ENCODE assay signal across 1 cellular context in genomic region chr4:24477919-24478318, GRCh38.
TF ChIP-seq lines count a peak whose summit lies in the region.

No MANE protein-coding gene starts in this region.

TF ChIP-seq in H1, 55 proteins besides CTCF, POLR2A, EP300 and RAD21:
- TF ChIP-seq RXRA (IDR thresholded peaks at IDR 0.05; ENCODE audit: insufficient read depth, low read depth, low read length), result no peak
- no peak for TF ChIP-seq KDM4A (IDR thresholded peaks at IDR 0.05; ENCODE audit: low read depth, low read length, severe bottlenecking)
- no peak for TF ChIP-seq CTBP2 (IDR thresholded peaks at IDR 0.05; ENCODE audit: borderline replicate concordance, insufficient read depth, insufficient read length, low read length)
- TF ChIP-seq BACH1 (IDR thresholded peaks at IDR 0.05; ENCODE audit: low read length), result no peak
- no peak for TF ChIP-seq RNF2 (IDR thresholded peaks at IDR 0.05; ENCODE audit: borderline replicate concordance, low read depth, low read length, missing control alignments, poor library complexity, severe bottlenecking)
- no peak for TF ChIP-seq JUND (IDR thresholded peaks at IDR 0.05; ENCODE audit: low read length)
- no peak for TF ChIP-seq SIRT6 (IDR thresholded peaks at IDR 0.05; ENCODE audit: low read length)
- TF ChIP-seq POU5F1 (IDR thresholded peaks at IDR 0.05; ENCODE audit: low read depth, low read length), result no peak
- no peak for TF ChIP-seq ZNF274 (IDR thresholded peaks at IDR 0.05; ENCODE audit: borderline replicate concordance, extremely low read depth, low read length)
- TF ChIP-seq KDM5A (IDR thresholded peaks at IDR 0.05; ENCODE audit: low read length), result no peak
- no peak for TF ChIP-seq GTF2F1 (IDR thresholded peaks at IDR 0.05; ENCODE audit: borderline replicate concordance, low read depth, low read length)
- TF ChIP-seq SIN3A (conservative IDR thresholded peaks at IDR 0.05 in 1 of 2, IDR thresholded peaks at IDR 0.05 in 1 of 2; ENCODE audit: low read depth in 1 of 2, low read length in 2 of 2), result no peak
